In genomic region chr11:67637441-67637840, GRCh38 we compare ENCODE assay signal across 9 cellular contexts. TPM values are rescaled to one million over a fixed set of nuclear protein-coding genes. Genes with fewer than 3 reads are reported as not detected.
"Had no signal": no experiment of that assay in that cellular context is flagged by ENCODE, and none has a peak within 500 bp of the region (broad histone marks: within the 10 kb centered on the region; RNA-seq: fewer than 3 reads in every experiment).

No MANE protein-coding gene starts in this region.

RNA-seq across cellular contexts. Expression of gene TBX10, which starts 2.1 kb away (rescaled TPM):
- total RNA-seq: K562; MCF 10A; PC-9; RPMI7951; SJCRH30; T-helper 1 cell treated with Interleukin-12 subunit alpha and Interleukin-12 subunit beta and Interleukin-4 antibody, amounts not matched to agents 30 ng/mL and 1 ng/mL, for 36 hours had no signal
- polyA plus RNA-seq: IgD-negative memory B cell, K562 had no signal

RNA-seq across cellular contexts. Expression of gene ACY3, which starts 13.1 kb away (rescaled TPM):
- total RNA-seq: K562; MCF 10A; Right ventricle myocardium inferior; T-helper 1 cell treated with Interleukin-12 subunit alpha and Interleukin-12 subunit beta and Interleukin-4 antibody, amounts not matched to agents 30 ng/mL and 1 ng/mL, for 36 hours had no signal
- polyA plus RNA-seq: K562 had no signal

RNA-seq across cellular contexts. Expression of gene ALDH3B2, which starts 37.0 kb away (rescaled TPM):
- total RNA-seq: K562; MCF 10A; Peyer's patch; Right ventricle myocardium inferior; RPMI7951; SJCRH30; T-helper 1 cell treated with Interleukin-12 subunit alpha and Interleukin-12 subunit beta and Interleukin-4 antibody, amounts not matched to agents 30 ng/mL and 1 ng/mL, for 36 hours had no signal
- polyA plus RNA-seq: IgD-negative memory B cell, K562 had no signal
